Comparison of ENCODE assay signal across 8 cellular contexts in genomic region chr9:77176686-77177142, GRCh38. TPM values are rescaled to one million over a fixed set of nuclear protein-coding genes. Genes with fewer than 3 reads are reported as not detected.
DNase-seq lines count a peak whose midpoint lies in the region; ATAC-seq and TF ChIP-seq lines count a peak whose summit lies in the region.

No MANE protein-coding gene starts in this region.

- no peaks in the 10 kb centered on the region for H3K36me3 ChIP-seq in SK-N-SH (replicated peaks in 1 of 2; ENCODE audit: control insufficient read depth in 1 of 2, insufficient read depth in 2 of 2, low read length in 1 of 2)
- no peaks in the 10 kb centered on the region for H3K36me3 ChIP-seq in iPS-20b (ENCODE audit: insufficient read depth, low read depth, low read length)
- H3K36me3 ChIP-seq in stomach smooth muscle (ENCODE audit: control insufficient read depth in 2 of 2, insufficient read depth in 2 of 2, low read length in 2 of 2), result no peaks in the 10 kb centered on the region

- H3K27ac Mint-ChIP-seq in activated CD8-positive, alpha-beta T cell treated with anti-CD3 and anti-CD28 coated beads for 36 hours, result peak overlapping the region; percentile 92

- ATAC-seq in SK-N-SH treated with all-trans-retinoic acid at 6 μM for 48 hours (no peak; the same call in 2 of the 3 replicates), GM21717 (IDR thresholded peaks at IDR 0.05; ENCODE audit: unreplicated experiment) (no peak)
- no peak for ATAC-seq in activated CD8-positive, alpha-beta T cell treated with anti-CD3 and anti-CD28 coated beads for 36 hours

- peaks cover 3% of the 10 kb centered on the region for H3K36me3 Mint-ChIP-seq in activated CD8-positive, alpha-beta T cell treated with anti-CD3 and anti-CD28 coated beads for 36 hours (ENCODE audit: low read depth)

- H3K4me2 ChIP-seq in SK-N-SH, result peak overlapping the region; percentile 96

- WGBS in SK-N-SH (ENCODE audit: low lambda C conversion rate), result 12% methylated on average over 10 of the region's 10 CpGs

- H3K4me3 ChIP-seq in SK-N-SH (ENCODE audit: low read depth in 2 of 2, low read length in 1 of 2) (peak overlapping the region; percentile 92 to 95), iPS-20b (ENCODE audit: low read length) (peak overlapping the region; percentile 83), stomach smooth muscle (ENCODE audit: low read length in 2 of 2) (peak overlapping the region; percentile 90)

- H3K27me3 Mint-ChIP-seq in activated CD8-positive, alpha-beta T cell treated with anti-CD3 and anti-CD28 coated beads for 36 hours, result no peaks in the 10 kb centered on the region

- H3K27ac ChIP-seq in SK-N-SH (ENCODE audit: low read depth in 2 of 2, low read length in 1 of 2) (peak overlapping the region; percentile 38 to 76; a peak in 3 of 4 replicates), iPS-20b (ENCODE audit: low read length) (no peak overlapping the region), stomach smooth muscle (ENCODE audit: low read length) (peak overlapping the region; percentile 53)

- H3K9me3 Mint-ChIP-seq in activated CD8-positive, alpha-beta T cell treated with anti-CD3 and anti-CD28 coated beads for 36 hours, result no peaks in the 10 kb centered on the region

- H3K27me3 ChIP-seq in SK-N-SH (ENCODE audit: insufficient read depth) (no peaks in the 10 kb centered on the region), iPS-20b (ENCODE audit: insufficient read depth, low read length) (no peaks in the 10 kb centered on the region), stomach smooth muscle (ENCODE audit: control insufficient read depth in 1 of 2, insufficient read depth in 2 of 2, low read length in 2 of 2) (no peaks in the 10 kb centered on the region)

- intact Hi-C loops in activated CD8-positive, alpha-beta T cell treated with anti-CD3 and anti-CD28 coated beads for 36 hours (cut with micrococcal nuclease), result loop anchor here (5.0 kb wide), 1 partner anchor 856 kb away; the partner anchor contains the start of gene GNAQ

- DNase-seq in SK-N-SH, result no peak
- DNase-seq in activated CD8-positive, alpha-beta T cell treated with anti-CD3 and anti-CD28 coated beads for 36 hours, result no peak
- DNase-seq in ecto neural progenitor cell (ENCODE audit: low spot score), result no peak
- no peak for DNase-seq in occipital lobe (lab: John Stamatoyannopoulos, UW)

- H3K9ac ChIP-seq in SK-N-SH (peak overlapping the region; percentile 78; the same call in 1 of the 2 replicates), iPS-20b (ENCODE audit: low read depth, low read length) (peak overlapping the region; percentile 31; the same call in 1 of the 2 replicates), stomach smooth muscle (ENCODE audit: low read length in 2 of 2) (peak overlapping the region in 1 of 2 donors; percentile 77)

- H4K20me1 ChIP-seq in SK-N-SH (ENCODE audit: insufficient read depth), result peaks cover 6% of the 10 kb centered on the region; the same call in 1 of the 2 replicates

- no peak for TF ChIP-seq EP300 in SK-N-SH (IDR thresholded peaks at IDR 0.05; ENCODE audit: borderline replicate concordance in 1 of 2, low read depth in 1 of 2, low read length in 1 of 2)

- no peak for TF ChIP-seq CTCF in SK-N-SH (IDR thresholded peaks at IDR 0.05)
- TF ChIP-seq CTCF in activated CD8-positive, alpha-beta T cell treated with anti-CD3 and anti-CD28 coated beads for 36 hours (IDR thresholded peaks at IDR 0.05), result no peak

- peak overlapping the region; percentile 90 for H3K4me3 Mint-ChIP-seq in activated CD8-positive, alpha-beta T cell treated with anti-CD3 and anti-CD28 coated beads for 36 hours

- POLR2A ChIA-PET in SK-N-SH (lab: Yijun Ruan, JAX), result interaction anchor here (0.8 kb wide), 1 partner anchor 257 kb away, joined by 3 read pairs; no protein-coding TSS in a partner anchor
- POLR2A ChIA-PET in activated CD8-positive, alpha-beta T cell treated with anti-CD3 and anti-CD28 coated beads for 36 hours (lab: Charles Lee), result interaction anchor here (0.7 to 1.3 kb wide), 3 partner anchors 9 to 277 kb away, joined by 3 read pairs; no protein-coding TSS in a partner anchor

- no peak for TF ChIP-seq RAD21 in SK-N-SH (IDR thresholded peaks at IDR 0.05; ENCODE audit: low read length)

- H3K9me3 ChIP-seq in SK-N-SH (no peaks in the 10 kb centered on the region), iPS-20b (ENCODE audit: insufficient read depth, low read depth, low read length) (no peaks in the 10 kb centered on the region), stomach smooth muscle (ENCODE audit: control insufficient read depth in 2 of 2, low read length in 2 of 2) (no peaks in the 10 kb centered on the region)

- H3K4me1 ChIP-seq in SK-N-SH (ENCODE audit: control insufficient read depth in 1 of 2, insufficient read depth in 2 of 2, low read depth in 1 of 2, low read length in 1 of 2) (peaks cover 6 to 16% of the 10 kb centered on the region in 2 experiments; a peak in 3 of 4 replicates), iPS-20b (ENCODE audit: insufficient read depth, low read length) (peaks cover 13% of the 10 kb centered on the region; the same call in 1 of the 2 replicates), stomach smooth muscle (ENCODE audit: control insufficient read depth, insufficient read depth, low read length) (peaks cover 8% of the 10 kb centered on the region)

- no peaks in the 10 kb centered on the region for H3K9me2 ChIP-seq in SK-N-SH

- H3F3A ChIP-seq in SK-N-SH (replicated peaks; ENCODE audit: insufficient read depth), result peaks cover 18% of the 10 kb centered on the region

- CTCF ChIA-PET in SK-N-SH (lab: Yijun Ruan, JAX), result interaction anchor here (0.7 to 2.2 kb wide), 6 partner anchors 10 to 649 kb away, joined by 3 to 11 read pairs (median 4); no protein-coding TSS in a partner anchor
- CTCF ChIA-PET in activated CD8-positive, alpha-beta T cell treated with anti-CD3 and anti-CD28 coated beads for 36 hours (lab: Charles Lee), result interaction anchor here (0.9 to 2.9 kb wide), 3 partner anchors 10 to 291 kb away, joined by 3 to 27 read pairs (median 4); no protein-coding TSS in a partner anchor

- peaks cover 25% of the 10 kb centered on the region for H3K4me1 Mint-ChIP-seq in activated CD8-positive, alpha-beta T cell treated with anti-CD3 and anti-CD28 coated beads for 36 hours (ENCODE audit: low read depth)

- H3K79me2 ChIP-seq in SK-N-SH (ENCODE audit: insufficient read depth), result peaks cover 39% of the 10 kb centered on the region

- H2AFZ ChIP-seq in SK-N-SH (ENCODE audit: low read depth), result peak overlapping the region; percentile 90

TF ChIP-seq in SK-N-SH, 30 proteins besides CTCF, POLR2A, EP300 and RAD21:
- TF ChIP-seq MAX (IDR thresholded peaks at IDR 0.05; ENCODE audit: low read depth) (peak; percentile 33; the same call in 1 of the 2 replicates), GATA2 (CRISPR knock-in tag; IDR thresholded peaks at IDR 0.05) (no peak)

TF ChIP-seq in SK-N-SH treated with all-trans-retinoic acid at 6 μM for 48 hours, 23 proteins besides CTCF, POLR2A, EP300 and RAD21:
- TF ChIP-seq ZC3H10 (CRISPR knock-in tag; IDR thresholded peaks at IDR 0.05) (no peak), ZFP3 (CRISPR knock-in tag; IDR thresholded peaks at IDR 0.05) (no peak), TCF4 (CRISPR knock-in tag; IDR thresholded peaks at IDR 0.05; ENCODE audit: borderline replicate concordance) (no peak), PATZ1 (CRISPR knock-in tag; IDR thresholded peaks at IDR 0.05; ENCODE audit: borderline replicate concordance) (no peak), SNAI2 (CRISPR knock-in tag; IDR thresholded peaks at IDR 0.05) (no peak), ARNTL (CRISPR knock-in tag; IDR thresholded peaks at IDR 0.05; ENCODE audit: borderline replicate concordance, low read depth) (no peak), OSR1 (CRISPR knock-in tag; IDR thresholded peaks at IDR 0.05) (no peak), ESRRG (CRISPR knock-in tag; IDR thresholded peaks at IDR 0.05) (no peak), ISL1 (CRISPR knock-in tag; IDR thresholded peaks at IDR 0.05) (no peak), TSHZ2 (CRISPR knock-in tag; IDR thresholded peaks at IDR 0.05) (no peak)

RNA-seq across cellular contexts. Expression of gene VPS13A, which starts 0.6 kb away (rescaled TPM):
- polyA plus RNA-seq in SK-N-SH (2012; rRNA removed), result 6.0 and 9.7 TPM in 2 replicates
- polyA plus RNA-seq in SK-N-SH (2012; cell fraction: cytosol; rRNA removed), result 5.0 and 5.6 TPM in 2 replicates
- polyA plus RNA-seq in SK-N-SH (2012; cell fraction: nucleus; rRNA removed), result 17.5 and 47.9 TPM in 2 replicates
- 10 to 100 TPM; 34.4 to 37.0 TPM for total RNA-seq in activated CD8-positive, alpha-beta T cell treated with anti-CD3 and anti-CD28 coated beads for 36 hours
- 45.9 TPM for total RNA-seq in occipital lobe
